In genomic region chr1:44832068-44832700, GRCh38 we compare ENCODE assay signal across 24 cellular contexts. TPM values are rescaled to one million over a fixed set of nuclear protein-coding genes. Genes with fewer than 3 reads are reported as not detected.
DNase-seq lines count a peak whose midpoint lies in the region; ATAC-seq and TF ChIP-seq lines count a peak whose summit lies in the region.
"Had no signal": no experiment of that assay in that cellular context is flagged by ENCODE, and none has a peak within 500 bp of the region (broad histone marks: within the 10 kb centered on the region; RNA-seq: fewer than 3 reads in every experiment).

No MANE protein-coding gene starts in this region.

- POLR2A ChIA-PET in SK-N-SH (lab: Yijun Ruan, JAX) = no interaction called here

- no peak for TF ChIP-seq EP300 in SK-N-SH (IDR thresholded peaks at IDR 0.05; ENCODE audit: borderline replicate concordance in 1 of 2, low read depth in 1 of 2, low read length in 1 of 2)

- no peak for TF ChIP-seq RAD21 in SK-N-SH (IDR thresholded peaks at IDR 0.05; ENCODE audit: low read length)

- intact Hi-C loops in testis (cut with DNase I; ENCODE audit: low total_unique reads) = loop anchor here (10.0 kb wide), 1 partner anchor 183 kb away; the partner anchor contains the start of genes HECTD3 and UROD

- no peak overlapping the region for H3K4me2 ChIP-seq in SK-N-SH

- peak; percentile 24 for DNase-seq in SK-N-SH
- no peak for DNase-seq in NT2/D1 (ENCODE audit: low read depth, low spot score)
- DNase-seq in erythroblast (lab: John Stamatoyannopoulos, UW) = peak; percentile 46 to 63
- DNase-seq in testis = peak; percentile 62
- no peak for DNase-seq in CD1c-positive myeloid dendritic cell (ENCODE audit: extremely low spot score)
- DNase-seq: activated B cell treated with CpG ODN at 0.5 μM for 24 hours; activated CD4-positive, alpha-beta T cell treated with anti-CD3 and anti-CD28 coated beads, Interleukin-2, amount 50 U/mL, for 48 hours; amygdala; Caco-2; effector CD8-positive, alpha-beta T cell; foreskin fibroblast; heart left ventricle; NCI-H187 treated with DMSO at 0.1 percent for 48 hours; NCI-H524 treated with DMSO at 0.1 percent for 48 hours; SHP77; stimulated activated naive CD8-positive, alpha-beta T cell treated with anti-CD3 and anti-CD28 coated beads, Interleukin-15, amount 100 ng/mL, for 72 hours had no signal

- H3K4me3 ChIP-seq in SK-N-SH (ENCODE audit: low read depth in 2 of 2, low read length in 1 of 2) (no peak overlapping the region), NT2/D1 (ENCODE audit: insufficient read length, low read depth) (no peak overlapping the region), testis (no peak overlapping the region)
- H3K4me3 ChIP-seq: breast epithelium, heart left ventricle, thyroid gland had no signal

- 85% methylated on average over 11 of the region's 12 CpGs for WGBS in SK-N-SH (ENCODE audit: low lambda C conversion rate)
- WGBS in testis, 2 donors = 37 to 50% methylated on average over 8 to 12 of the region's 12 CpGs

- H3K4me1 ChIP-seq in SK-N-SH (ENCODE audit: control insufficient read depth in 1 of 2, insufficient read depth in 2 of 2, low read depth in 1 of 2, low read length in 1 of 2) = peaks cover 0 to 2% of the 10 kb centered on the region in 2 experiments; a peak in 1 of 4 replicates
- peaks cover 31% of the 10 kb centered on the region for H3K4me1 ChIP-seq in NT2/D1 (ENCODE audit: insufficient read depth, insufficient read length)
- H3K4me1 ChIP-seq in testis = peaks cover 56% of the 10 kb centered on the region
- H3K4me1 ChIP-seq: breast epithelium, Caco-2 had no signal

- H3K9me3 ChIP-seq in SK-N-SH (no peaks in the 10 kb centered on the region), NT2/D1 (ENCODE audit: insufficient read depth, low read length) (no peaks in the 10 kb centered on the region), testis (no peaks in the 10 kb centered on the region)
- H3K9me3 ChIP-seq: breast epithelium, Caco-2, heart left ventricle, thyroid gland had no signal

- H3K79me2 ChIP-seq in SK-N-SH (ENCODE audit: insufficient read depth) = no peaks in the 10 kb centered on the region

- no peaks in the 10 kb centered on the region for H4K20me1 ChIP-seq in SK-N-SH (ENCODE audit: insufficient read depth)

- H3K9ac ChIP-seq in SK-N-SH (no peak overlapping the region), NT2/D1 (ENCODE audit: insufficient read length, low read depth) (peak overlapping the region; percentile 69)

- no peak for ATAC-seq in SK-N-SH treated with all-trans-retinoic acid at 6 μM for 48 hours
- ATAC-seq in HG03520 (IDR thresholded peaks at IDR 0.05; ENCODE audit: unreplicated experiment) = no peak
- ATAC-seq in HG03108 (IDR thresholded peaks at IDR 0.05; ENCODE audit: unreplicated experiment) = no peak
- ATAC-seq: heart left ventricle; Panc1; stimulated activated naive CD8-positive, alpha-beta T cell treated with anti-CD3 and anti-CD28 coated beads, Interleukin-15, amount 100 ng/mL, for 72 hours had no signal

- no peaks in the 10 kb centered on the region for H3K27me3 ChIP-seq in SK-N-SH (ENCODE audit: insufficient read depth)
- H3K27me3 ChIP-seq in NT2/D1 (ENCODE audit: insufficient read depth, insufficient read length) = no peaks in the 10 kb centered on the region
- no peaks in the 10 kb centered on the region for H3K27me3 ChIP-seq in testis
- H3K27me3 ChIP-seq: breast epithelium, heart left ventricle, thyroid gland had no signal

- H3K36me3 ChIP-seq in SK-N-SH (replicated peaks in 1 of 2; ENCODE audit: control insufficient read depth in 1 of 2, insufficient read depth in 2 of 2, low read length in 1 of 2) = no peaks in the 10 kb centered on the region
- peaks cover 6% of the 10 kb centered on the region for H3K36me3 ChIP-seq in NT2/D1 (ENCODE audit: insufficient read depth, insufficient read length, low read length)
- H3K36me3 ChIP-seq in testis (ENCODE audit: low read depth, missing control alignments) = no peaks in the 10 kb centered on the region
- H3K36me3 ChIP-seq: breast epithelium, heart left ventricle, thyroid gland had no signal

- no peak overlapping the region for H2AFZ ChIP-seq in SK-N-SH (ENCODE audit: low read depth)

- no peaks in the 10 kb centered on the region for H3K9me2 ChIP-seq in SK-N-SH

- no peak for TF ChIP-seq POLR2A in erythroblast (IDR thresholded peaks at IDR 0.05; ENCODE audit: low read length)
- no peak for TF ChIP-seq POLR2A in testis (IDR thresholded peaks at IDR 0.05)

- no peaks in the 10 kb centered on the region for H3F3A ChIP-seq in SK-N-SH (replicated peaks; ENCODE audit: insufficient read depth)

- CTCF ChIA-PET in SK-N-SH (lab: Yijun Ruan, JAX) = interaction anchor here (0.9 to 1.7 kb wide), 4 partner anchors 11 to 467 kb away, joined by 4 to 7 read pairs (median 6); partner anchors contain the start of genes HECTD3 and UROD

- H3K27ac ChIP-seq in SK-N-SH (ENCODE audit: low read depth in 2 of 2, low read length in 1 of 2) = no peak overlapping the region
- peak overlapping the region in 1 of 2 donors; percentile 45 for H3K27ac ChIP-seq in testis
- H3K27ac ChIP-seq: heart left ventricle, thyroid gland had no signal

- no peak for TF ChIP-seq CTCF in SK-N-SH (IDR thresholded peaks at IDR 0.05)
- TF ChIP-seq CTCF in testis (IDR thresholded peaks at IDR 0.05) = no peak

TF ChIP-seq in SK-N-SH, 30 proteins besides CTCF, POLR2A, EP300 and RAD21 (continues in another document):
- TF ChIP-seq JUND (IDR thresholded peaks at IDR 0.05) (no peak), TCF12 (IDR thresholded peaks at IDR 0.05) (no peak)

TF ChIP-seq in SK-N-SH treated with all-trans-retinoic acid at 6 μM for 48 hours, 23 proteins besides CTCF, POLR2A, EP300 and RAD21 (continues in another document):
- TF ChIP-seq SNAI2 (CRISPR knock-in tag; IDR thresholded peaks at IDR 0.05) (no peak), ZNF70 (CRISPR knock-in tag; IDR thresholded peaks at IDR 0.05) (no peak), ZNF8 (CRISPR knock-in tag; IDR thresholded peaks at IDR 0.05) (no peak), BACH2 (CRISPR knock-in tag; IDR thresholded peaks at IDR 0.05; ENCODE audit: borderline replicate concordance) (no peak), ZFP3 (CRISPR knock-in tag; IDR thresholded peaks at IDR 0.05) (no peak), OSR1 (CRISPR knock-in tag; IDR thresholded peaks at IDR 0.05) (no peak), CREB5 (CRISPR knock-in tag; IDR thresholded peaks at IDR 0.05; ENCODE audit: low read depth) (no peak), RARB (CRISPR knock-in tag; IDR thresholded peaks at IDR 0.05) (no peak), ZNF565 (CRISPR knock-in tag; conservative IDR thresholded peaks at IDR 0.05; ENCODE audit: low read depth) (no peak), TCF4 (CRISPR knock-in tag; IDR thresholded peaks at IDR 0.05; ENCODE audit: borderline replicate concordance) (no peak), ZFP30 (CRISPR knock-in tag; IDR thresholded peaks at IDR 0.05) (no peak), GLIS3 (CRISPR knock-in tag; IDR thresholded peaks at IDR 0.05) (no peak)
- TF ChIP-seq, protein P1, sequence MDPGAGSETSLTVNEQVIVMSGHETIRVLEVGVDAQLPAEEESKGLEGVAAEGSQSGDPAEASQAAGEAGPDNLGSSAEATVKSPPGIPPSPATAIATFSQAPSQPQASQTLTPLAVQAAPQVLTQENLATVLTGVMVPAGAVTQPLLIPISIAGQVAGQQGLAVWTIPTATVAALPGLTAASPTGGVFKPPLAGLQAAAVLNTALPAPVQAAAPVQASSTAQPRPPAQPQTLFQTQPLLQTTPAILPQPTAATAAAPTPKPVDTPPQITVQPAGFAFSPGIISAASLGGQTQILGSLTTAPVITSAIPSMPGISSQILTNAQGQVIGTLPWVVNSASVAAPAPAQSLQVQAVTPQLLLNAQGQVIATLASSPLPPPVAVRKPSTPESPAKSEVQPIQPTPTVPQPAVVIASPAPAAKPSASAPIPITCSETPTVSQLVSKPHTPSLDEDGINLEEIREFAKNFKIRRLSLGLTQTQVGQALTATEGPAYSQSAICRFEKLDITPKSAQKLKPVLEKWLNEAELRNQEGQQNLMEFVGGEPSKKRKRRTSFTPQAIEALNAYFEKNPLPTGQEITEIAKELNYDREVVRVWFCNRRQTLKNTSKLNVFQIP (CRISPR knock-in tag; IDR thresholded peaks at IDR 0.05; ENCODE audit: borderline replicate concordance, low read depth) = no peak

RNA-seq across cellular contexts. Expression of gene PTCH2, which starts 10.9 kb away (rescaled TPM):
- polyA plus RNA-seq in SK-N-SH (2012; rRNA removed) = 1.0 and 1.2 TPM in 2 replicates
- 0.36 and 0.52 TPM in 2 replicates for polyA plus RNA-seq in SK-N-SH (2012; cell fraction: cytosol; rRNA removed)
- polyA plus RNA-seq in SK-N-SH (2012; cell fraction: nucleus; rRNA removed) = 6.3 and 9.0 TPM in 2 replicates
- 10 to 100 TPM; 36.8 to 47.8 TPM for total RNA-seq in testis
- 15.2 TPM for polyA plus RNA-seq in testis (ENCODE audit: insufficient read depth, low read depth, low replicate concordance)
- total RNA-seq: M059J had no signal

RNA-seq across cellular contexts. Expression of gene BTBD19, which starts 23.9 kb away (rescaled TPM):
- 36.9 and 37.9 TPM in 2 replicates for polyA plus RNA-seq in SK-N-SH (2012; rRNA removed)
- 7.5 and 10.1 TPM in 2 replicates for polyA plus RNA-seq in SK-N-SH (2012; cell fraction: cytosol; rRNA removed)
- 265 and 277 TPM in 2 replicates for polyA plus RNA-seq in SK-N-SH (2012; cell fraction: nucleus; rRNA removed)
- 10 to 100 TPM; 10.2 to 14.1 TPM for total RNA-seq in testis
- polyA plus RNA-seq in testis (ENCODE audit: insufficient read depth, low read depth, low replicate concordance) = 5.4 TPM

RNA-seq across cellular contexts. Expression of gene DYNLT4, which starts 25.0 kb away (rescaled TPM):
- 0.37 and 0.61 TPM in 2 replicates for polyA plus RNA-seq in SK-N-SH (2012; rRNA removed)
- polyA plus RNA-seq in SK-N-SH (2012; cell fraction: cytosol; rRNA removed) = 0.15 and 0.29 TPM in 2 replicates
- polyA plus RNA-seq in SK-N-SH (2012; cell fraction: nucleus; rRNA removed) = 1.4 and 3.2 TPM in 2 replicates
- 1 to 10 TPM; 3.2 to 4.0 TPM for total RNA-seq in testis
- polyA plus RNA-seq in testis (ENCODE audit: insufficient read depth, low read depth, low replicate concordance) = 0.47 TPM
- total RNA-seq: activated B cell treated with CpG ODN at 0.5 μM for 24 hours, Caco-2, skeletal muscle tissue had no signal

RNA-seq across cellular contexts. Expression of gene PLK3, which starts 32.0 kb away (rescaled TPM):
- polyA plus RNA-seq in SK-N-SH (2012; rRNA removed) = 68.3 and 82.8 TPM in 2 replicates
- polyA plus RNA-seq in SK-N-SH (2012; cell fraction: cytosol; rRNA removed) = 26.5 and 37.1 TPM in 2 replicates
- 295 and 317 TPM in 2 replicates for polyA plus RNA-seq in SK-N-SH (2012; cell fraction: nucleus; rRNA removed)
- total RNA-seq in testis = 10 to 100 TPM; 16.4 to 17.2 TPM
- polyA plus RNA-seq in testis (ENCODE audit: insufficient read depth, low read depth, low replicate concordance) = 7.2 TPM

RNA-seq across cellular contexts. Expression of gene BEST4, which starts 44.2 kb away (rescaled TPM):
- polyA plus RNA-seq in SK-N-SH (2012; rRNA removed) (0.08 and 0.12 TPM in 2 replicates), testis (ENCODE audit: insufficient read depth, low read depth, low replicate concordance) (0.79 TPM)
- 0.01 and 0.06 TPM in 2 replicates for polyA plus RNA-seq in SK-N-SH (2012; cell fraction: cytosol; rRNA removed)
- polyA plus RNA-seq in SK-N-SH (2012; cell fraction: nucleus; rRNA removed) = 0.89 and 1.4 TPM in 2 replicates
- total RNA-seq in testis = 1 to 10 TPM; 1.1 to 1.7 TPM
- total RNA-seq: Caco-2, skeletal muscle tissue had no signal

Comparison
In these comparisons a context has a peak if more than half of its experiments do, and no peak if none do; other contexts are left out.
1. DNase-seq: peak in SK-N-SH (single experiment), erythroblast (2 of 2) and testis (single experiment); none in NT2/D1 (single experiment) and CD1c-positive myeloid dendritic cell (single experiment).